ENCODE assay signal across 1 cellular context in genomic region chr3:49358217-49358883, GRCh38.
A peak's percentile ranks its signal among the peaks of the same experiment; 100 is the strongest.
TF ChIP-seq lines count a peak whose summit lies in the region.

Gene GPX1 (minus strand): TSS chr3:49358353. CDS start chr3:49358278, 75 bp downstream.

TF ChIP-seq in HepG2, 621 proteins besides CTCF, POLR2A, EP300 and RAD21 (continued from another document and continues in another):
- TF ChIP-seq ARID4A (CRISPR knock-in tag; IDR thresholded peaks at IDR 0.05; ENCODE audit: borderline replicate concordance) (peak; percentile 89; the same call in 1 of the 2 replicates), HCFC1 (IDR thresholded peaks at IDR 0.05; ENCODE audit: low read depth, low read length) (peak; percentile 15; the same call in 1 of the 2 replicates), TCF7L2 (IDR thresholded peaks at IDR 0.05; ENCODE audit: low read depth, low read length) (no peak), ZFP1 (CRISPR knock-in tag; IDR thresholded peaks at IDR 0.05) (peak; percentile 93; the same call in 1 of the 2 replicates), ZHX1 (CRISPR knock-in tag; IDR thresholded peaks at IDR 0.05; ENCODE audit: low read depth) (no peak), NFIB (CRISPR knock-in tag; IDR thresholded peaks at IDR 0.05; ENCODE audit: borderline replicate concordance) (0 out of 2 replicates have a peak, but pooled peaks have one; percentile 40), ZNF746 (CRISPR knock-in tag; IDR thresholded peaks at IDR 0.05) (peak; percentile 84), ZNF253 (CRISPR knock-in tag; IDR thresholded peaks at IDR 0.05; ENCODE audit: borderline replicate concordance) (peak; percentile 90), JUN (CRISPR knock-in tag; IDR thresholded peaks at IDR 0.05) (0 out of 2 replicates have a peak, but pooled peaks have one; percentile 25), HMGXB3 (CRISPR knock-in tag; IDR thresholded peaks at IDR 0.05; ENCODE audit: borderline replicate concordance) (no peak), KLF12 (CRISPR knock-in tag; IDR thresholded peaks at IDR 0.05; ENCODE audit: borderline replicate concordance) (peak; percentile 88), ZSCAN21 (CRISPR knock-in tag; IDR thresholded peaks at IDR 0.05; ENCODE audit: borderline replicate concordance) (peak; percentile 89), PITX1 (CRISPR knock-in tag; IDR thresholded peaks at IDR 0.05) (peak; percentile 40), POGK (CRISPR knock-in tag; conservative IDR thresholded peaks at IDR 0.05) (peak; percentile 78), ZNF546 (CRISPR knock-in tag; conservative IDR thresholded peaks at IDR 0.05) (peak; percentile 86; the same call in 1 of the 2 replicates), ZNF383 (CRISPR knock-in tag; IDR thresholded peaks at IDR 0.05; ENCODE audit: borderline replicate concordance) (no peak), FOXJ3 (CRISPR knock-in tag; IDR thresholded peaks at IDR 0.05; ENCODE audit: borderline replicate concordance) (peak; percentile 78; the same call in 1 of the 2 replicates), ZNF329 (CRISPR knock-in tag; IDR thresholded peaks at IDR 0.05; ENCODE audit: low read depth) (no peak), SP4 (CRISPR knock-in tag; IDR thresholded peaks at IDR 0.05) (peak; percentile 78), NR0B2 (CRISPR knock-in tag; IDR thresholded peaks at IDR 0.05) (peak; percentile 63; the same call in 1 of the 2 replicates), ZNF281 (CRISPR knock-in tag; IDR thresholded peaks at IDR 0.05; ENCODE audit: borderline replicate concordance) (peak; percentile 6; the same call in 1 of the 2 replicates), ZFAT (CRISPR knock-in tag; conservative IDR thresholded peaks at IDR 0.05) (no peak), NKX3-1 (CRISPR knock-in tag; IDR thresholded peaks at IDR 0.05) (0 out of 2 replicates have a peak, but pooled peaks have one; percentile 27), ZNF414 (CRISPR knock-in tag; IDR thresholded peaks at IDR 0.05) (peak; percentile 95), ZNF503 (CRISPR knock-in tag; IDR thresholded peaks at IDR 0.05) (peak; percentile 72; the same call in 1 of the 2 replicates), RXRA (CRISPR knock-in tag; IDR thresholded peaks at IDR 0.05) (peak; percentile 57; the same call in 1 of the 2 replicates), ZNF619 (CRISPR knock-in tag; IDR thresholded peaks at IDR 0.05) (no peak), KAT8 (CRISPR knock-in tag; IDR thresholded peaks at IDR 0.05) (peak; percentile 92), THAP9 (CRISPR knock-in tag; IDR thresholded peaks at IDR 0.05; ENCODE audit: borderline replicate concordance) (peak; percentile 95; the same call in 1 of the 2 replicates), HNF4G (IDR thresholded peaks at IDR 0.05; ENCODE audit: borderline replicate concordance, low read depth, low read length) (peak; percentile 4; the same call in 1 of the 2 replicates), HNF4G (CRISPR knock-in tag; IDR thresholded peaks at IDR 0.05; ENCODE audit: borderline replicate concordance, low read depth) (peak; percentile 16), ZNF614 (CRISPR knock-in tag; IDR thresholded peaks at IDR 0.05; ENCODE audit: borderline replicate concordance) (no peak), ZNF850 (CRISPR knock-in tag; conservative IDR thresholded peaks at IDR 0.05) (no peak)
